ENCODE assay signal across 18 cellular contexts in the genomic region with DNA sequence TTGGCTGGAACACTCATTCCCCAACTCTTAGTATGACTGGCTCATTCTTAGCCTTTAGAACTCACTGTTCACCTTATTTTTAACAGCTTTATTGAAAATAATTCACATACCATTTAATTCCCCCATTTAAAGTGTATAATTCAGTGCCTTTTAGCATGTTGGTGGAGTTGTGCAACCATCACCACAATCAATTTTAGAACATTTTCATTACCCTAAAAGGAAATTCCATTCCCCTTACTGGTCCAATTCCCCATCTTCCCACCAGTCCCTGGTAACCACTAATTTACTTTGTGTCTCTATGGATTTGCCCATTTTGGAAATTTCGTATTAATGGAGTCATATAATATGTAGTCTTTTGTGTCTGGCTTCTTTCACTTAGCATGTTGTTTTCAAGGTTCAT.
"Had no signal": no experiment of that assay in that cellular context is flagged by ENCODE, and none has a peak within 500 bp of the region (broad histone marks: within the 10 kb centered on the region; RNA-seq: fewer than 3 reads in every experiment).

No MANE protein-coding gene starts in this region.

- H3K4me3 ChIP-seq: body of pancreas, gastroesophageal sphincter, psoas muscle, right atrium auricular region, tibial artery had no signal

- H3K36me3 ChIP-seq: gastroesophageal sphincter, right atrium auricular region, tibial artery had no signal

- H3K4me1 Mint-ChIP-seq: activated CD4-positive, alpha-beta memory T cell treated with anti-CD3 and anti-CD28 coated beads, Interleukin-2, amount 10 ng/mL, durations not matched to agents 7 days and 5 days; activated CD4-positive, alpha-beta T cell treated with anti-CD3 and anti-CD28 coated beads, Interleukin-2, amount 10 ng/mL, durations not matched to agents 24 days and 14 days; activated naive CD4-positive, alpha-beta T cell treated with anti-CD3 and anti-CD28 coated beads, Interleukin-2, amount 10 ng/mL, durations not matched to agents 7 days and 5 days had no signal

- H3K4me3 Mint-ChIP-seq: activated CD4-positive, alpha-beta memory T cell treated with anti-CD3 and anti-CD28 coated beads, Interleukin-2, amount 10 ng/mL, durations not matched to agents 7 days and 5 days; activated CD4-positive, alpha-beta T cell treated with anti-CD3 and anti-CD28 coated beads, Interleukin-2, amount 10 ng/mL, durations not matched to agents 24 days and 14 days; activated naive CD4-positive, alpha-beta T cell treated with anti-CD3 and anti-CD28 coated beads, Interleukin-2, amount 10 ng/mL, durations not matched to agents 7 days and 5 days; natural killer cell treated with Interleukin-12 subunit alpha and Interleukin-12 subunit beta and Interleukin-15 and Interleukin-18, amount 100 ng/mL, for 72 hours had no signal

- H3K9me3 ChIP-seq: body of pancreas, gastroesophageal sphincter, psoas muscle, tibial artery had no signal

- H3K27me3 ChIP-seq: body of pancreas, gastroesophageal sphincter, right atrium auricular region, tibial artery had no signal

- DNase-seq: activated CD4-positive, alpha-beta memory T cell treated with anti-CD3 and anti-CD28 coated beads, Interleukin-2, amount 10 ng/mL, durations not matched to agents 7 days and 5 days; activated CD4-positive, alpha-beta T cell treated with anti-CD3 and anti-CD28 coated beads, Interleukin-2, amount 10 ng/mL, durations not matched to agents 24 days and 14 days; activated effector memory CD4-positive, alpha-beta T cell treated with anti-CD3 and anti-CD28 coated beads, Interleukin-2, amount 50 U/mL, for 16 hours; activated naive CD4-positive, alpha-beta T cell treated with anti-CD3 and anti-CD28 coated beads, Interleukin-2, amount 10 ng/mL, durations not matched to agents 7 days and 5 days; anterior cingulate cortex; body of pancreas; head of caudate nucleus; hypothalamus; psoas muscle; stimulated activated CD4-positive, alpha-beta T cell treated with anti-CD3 and anti-CD28 coated beads, Interleukin-4, amount 100 ng/mL, for 4 hours; stimulated activated naive CD8-positive, alpha-beta T cell treated with anti-CD3 and anti-CD28 coated beads, Interleukin-15, Interleukin-2, amounts not matched to agents 100 U/mL and 50 U/mL, for 24 hours; substantia nigra; tibial artery had no signal

- H3K9me3 Mint-ChIP-seq: activated CD4-positive, alpha-beta memory T cell treated with anti-CD3 and anti-CD28 coated beads, Interleukin-2, amount 10 ng/mL, durations not matched to agents 7 days and 5 days; activated CD4-positive, alpha-beta T cell treated with anti-CD3 and anti-CD28 coated beads, Interleukin-2, amount 10 ng/mL, durations not matched to agents 24 days and 14 days; activated naive CD4-positive, alpha-beta T cell treated with anti-CD3 and anti-CD28 coated beads, Interleukin-2, amount 10 ng/mL, durations not matched to agents 7 days and 5 days; natural killer cell treated with Interleukin-12 subunit alpha and Interleukin-12 subunit beta and Interleukin-15 and Interleukin-18, amount 100 ng/mL, for 72 hours had no signal

- H3K27ac Mint-ChIP-seq: activated CD4-positive, alpha-beta memory T cell treated with anti-CD3 and anti-CD28 coated beads, Interleukin-2, amount 10 ng/mL, durations not matched to agents 7 days and 5 days; activated CD4-positive, alpha-beta T cell treated with anti-CD3 and anti-CD28 coated beads, Interleukin-2, amount 10 ng/mL, durations not matched to agents 24 days and 14 days; activated naive CD4-positive, alpha-beta T cell treated with anti-CD3 and anti-CD28 coated beads, Interleukin-2, amount 10 ng/mL, durations not matched to agents 7 days and 5 days; natural killer cell treated with Interleukin-12 subunit alpha and Interleukin-12 subunit beta and Interleukin-15 and Interleukin-18, amount 100 ng/mL, for 72 hours had no signal

- H3K36me3 Mint-ChIP-seq: activated naive CD4-positive, alpha-beta T cell treated with anti-CD3 and anti-CD28 coated beads, Interleukin-2, amount 10 ng/mL, durations not matched to agents 7 days and 5 days; natural killer cell treated with Interleukin-12 subunit alpha and Interleukin-12 subunit beta and Interleukin-15 and Interleukin-18, amount 100 ng/mL, for 72 hours had no signal

- H3K27ac ChIP-seq: body of pancreas, epithelial cell of prostate, gastroesophageal sphincter, psoas muscle, right atrium auricular region, tibial artery, VCaP had no signal

- H3K4me1 ChIP-seq: body of pancreas, gastroesophageal sphincter, psoas muscle, right atrium auricular region, tibial artery had no signal
